Comparison of ENCODE assay signal across 8 cellular contexts in the genomic region with DNA sequence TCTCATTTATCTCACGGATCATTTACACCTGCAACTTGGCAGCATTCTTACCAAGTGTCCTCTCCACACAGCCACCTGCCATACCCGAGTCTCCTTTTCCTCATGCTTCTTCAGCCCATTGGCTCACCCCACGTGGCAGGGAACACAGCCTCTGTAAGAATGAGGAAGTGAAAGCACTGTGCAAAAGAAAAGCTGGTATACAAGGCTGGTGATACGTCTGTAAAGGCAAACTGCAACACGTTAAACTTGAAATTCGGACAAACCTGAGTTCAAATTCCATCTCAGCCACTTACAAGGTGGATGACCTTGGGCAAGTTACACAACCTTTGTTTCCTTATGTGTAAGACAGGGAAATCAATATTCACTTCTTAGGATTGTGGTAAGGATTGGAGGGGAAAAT.
A peak's percentile ranks its signal among the peaks of the same experiment; 100 is the strongest.
DNase-seq lines count a peak whose midpoint lies in the region; ATAC-seq and FAIRE-seq lines count a peak whose summit lies in the region.
"Had no signal": no experiment of that assay in that cellular context is flagged by ENCODE, and none has a peak within 500 bp of the region (broad histone marks: within the 10 kb centered on the region; RNA-seq: fewer than 3 reads in every experiment).

No MANE protein-coding gene starts in this region.

- peak; percentile 58 for ATAC-seq in GM19023 (IDR thresholded peaks at IDR 0.05; ENCODE audit: unreplicated experiment)
- peak; percentile 62 for ATAC-seq in HG02970 (IDR thresholded peaks at IDR 0.05; ENCODE audit: low FRiP score, unreplicated experiment)

- DNase-seq in NCI-H2196 treated with DMSO at 0.1 percent for 48 hours (lab: John Stamatoyannopoulos, UW; ENCODE audit: unreplicated experiment), result peak; percentile 25
- peak; percentile 56 for DNase-seq in islet precursor cell
- DNase-seq in HCEC 1CT, result no peak
- DNase-seq in frontal cortex (ENCODE audit: low spot score in 2 of 2), result no peak
- DNase-seq in effector CD4-positive, alpha-beta T cell, result no peak

- no peak for FAIRE-seq in frontal cortex (lab: Jason Lieb, UNC)
- FAIRE-seq: endothelial cell of umbilical vein had no signal

Comparison
In these comparisons a context has a peak if more than half of its experiments do, and no peak if none do; other contexts are left out.
1. DNase-seq: peak in NCI-H2196 treated with DMSO at 0.1 percent for 48 hours (single experiment) and islet precursor cell (single experiment); none in HCEC 1CT (single experiment), frontal cortex (0 of 2) and effector CD4-positive, alpha-beta T cell (single experiment).